In genomic region chrX:39491548-39492297, GRCh38 we compare ENCODE assay signal across 9 cellular contexts.
DNase-seq lines count a peak whose midpoint lies in the region; ATAC-seq and TF ChIP-seq lines count a peak whose summit lies in the region.
"Had no signal": no experiment of that assay in that cellular context is flagged by ENCODE, and none has a peak within 500 bp of the region (broad histone marks: within the 10 kb centered on the region; RNA-seq: fewer than 3 reads in every experiment).

No MANE protein-coding gene starts in this region.

- H3K27ac ChIP-seq in testis: no peak overlapping the region

- no peaks in the 10 kb centered on the region for H3K27me3 ChIP-seq in testis

- H3K9me3 ChIP-seq in testis: no peaks in the 10 kb centered on the region

- no peaks in the 10 kb centered on the region for H3K4me1 ChIP-seq in testis

- 53 to 59% methylated on average over 8 to 10 of the region's 10 CpGs for WGBS in testis, 2 donors

- ATAC-seq in GM18867 (IDR thresholded peaks at IDR 0.05; ENCODE audit: unreplicated experiment) (peak; percentile 64), HG03432 (IDR thresholded peaks at IDR 0.05; ENCODE audit: unreplicated experiment) (peak; percentile 73), HG02970 (IDR thresholded peaks at IDR 0.05; ENCODE audit: low FRiP score, unreplicated experiment) (no peak)
- ATAC-seq: right cardiac atrium had no signal

- DNase-seq in activated CD4-positive, alpha-beta T cell treated with anti-CD3 and anti-CD28 coated beads for 4 hours: peak; percentile 61 to 65
- DNase-seq in iPS-NIHi11 (ENCODE audit: low spot score) (peak; percentile 13), NCI-H1092 (lab: John Stamatoyannopoulos, UW) (no peak), testis (no peak), posterior vena cava (ENCODE audit: low spot score) (no peak)

- intact Hi-C loops in testis (cut with DNase I; ENCODE audit: low total_unique reads) (no loop called here), posterior vena cava (cut with DNase I) (no loop called here)

- TF ChIP-seq POLR2A in testis (IDR thresholded peaks at IDR 0.05): no peak

- TF ChIP-seq CTCF in testis (IDR thresholded peaks at IDR 0.05): no peak

- H3K36me3 ChIP-seq in testis (ENCODE audit: low read depth, missing control alignments): no peaks in the 10 kb centered on the region

- H3K4me3 ChIP-seq in testis: no peak overlapping the region

Comparison
In these comparisons a context has a peak if more than half of its experiments do, and no peak if none do; other contexts are left out.
1. DNase-seq: peak in activated CD4-positive, alpha-beta T cell treated with anti-CD3 and anti-CD28 coated beads for 4 hours (2 of 2) and iPS-NIHi11 (single experiment); none in NCI-H1092 (single experiment), testis (single experiment) and posterior vena cava (single experiment).